In genomic region chr10:88065384-88066049, GRCh38 we compare ENCODE assay signal across 1 cellular context.
TF ChIP-seq lines count a peak whose summit lies in the region.

No MANE protein-coding gene starts in this region.

TF ChIP-seq in WTC11, 78 proteins besides CTCF, POLR2A, EP300 and RAD21 (continued from another document):
- TF ChIP-seq, protein P1, sequence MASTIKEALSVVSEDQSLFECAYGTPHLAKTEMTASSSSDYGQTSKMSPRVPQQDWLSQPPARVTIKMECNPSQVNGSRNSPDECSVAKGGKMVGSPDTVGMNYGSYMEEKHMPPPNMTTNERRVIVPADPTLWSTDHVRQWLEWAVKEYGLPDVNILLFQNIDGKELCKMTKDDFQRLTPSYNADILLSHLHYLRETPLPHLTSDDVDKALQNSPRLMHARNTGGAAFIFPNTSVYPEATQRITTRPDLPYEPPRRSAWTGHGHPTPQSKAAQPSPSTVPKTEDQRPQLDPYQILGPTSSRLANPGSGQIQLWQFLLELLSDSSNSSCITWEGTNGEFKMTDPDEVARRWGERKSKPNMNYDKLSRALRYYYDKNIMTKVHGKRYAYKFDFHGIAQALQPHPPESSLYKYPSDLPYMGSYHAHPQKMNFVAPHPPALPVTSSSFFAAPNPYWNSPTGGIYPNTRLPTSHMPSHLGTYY (CRISPR knock-in tag; IDR thresholded peaks at IDR 0.05): no peak
- TF ChIP-seq NFYB (CRISPR knock-in tag; conservative IDR thresholded peaks at IDR 0.05; ENCODE audit: low read depth): no peak
- TF ChIP-seq FOXP1 (CRISPR knock-in tag; IDR thresholded peaks at IDR 0.05; ENCODE audit: borderline replicate concordance): no peak
- TF ChIP-seq HMGA2 (CRISPR knock-in tag; IDR thresholded peaks at IDR 0.05): no peak
- no peak for TF ChIP-seq GABPB1 (CRISPR knock-in tag; IDR thresholded peaks at IDR 0.05)
- TF ChIP-seq AFF4 (CRISPR knock-in tag; IDR thresholded peaks at IDR 0.05; ENCODE audit: borderline replicate concordance): no peak
- TF ChIP-seq, protein P2, sequence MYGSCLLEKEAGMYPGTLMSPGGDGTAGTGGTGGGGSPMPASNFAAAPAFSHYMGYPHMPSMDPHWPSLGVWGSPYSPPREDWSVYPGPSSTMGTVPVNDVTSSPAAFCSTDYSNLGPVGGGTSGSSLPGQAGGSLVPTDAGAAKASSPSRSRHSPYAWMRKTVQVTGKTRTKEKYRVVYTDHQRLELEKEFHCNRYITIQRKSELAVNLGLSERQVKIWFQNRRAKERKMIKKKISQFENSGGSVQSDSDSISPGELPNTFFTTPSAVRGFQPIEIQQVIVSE (CRISPR knock-in tag; IDR thresholded peaks at IDR 0.05; ENCODE audit: borderline replicate concordance): no peak
- TF ChIP-seq, protein P3, sequence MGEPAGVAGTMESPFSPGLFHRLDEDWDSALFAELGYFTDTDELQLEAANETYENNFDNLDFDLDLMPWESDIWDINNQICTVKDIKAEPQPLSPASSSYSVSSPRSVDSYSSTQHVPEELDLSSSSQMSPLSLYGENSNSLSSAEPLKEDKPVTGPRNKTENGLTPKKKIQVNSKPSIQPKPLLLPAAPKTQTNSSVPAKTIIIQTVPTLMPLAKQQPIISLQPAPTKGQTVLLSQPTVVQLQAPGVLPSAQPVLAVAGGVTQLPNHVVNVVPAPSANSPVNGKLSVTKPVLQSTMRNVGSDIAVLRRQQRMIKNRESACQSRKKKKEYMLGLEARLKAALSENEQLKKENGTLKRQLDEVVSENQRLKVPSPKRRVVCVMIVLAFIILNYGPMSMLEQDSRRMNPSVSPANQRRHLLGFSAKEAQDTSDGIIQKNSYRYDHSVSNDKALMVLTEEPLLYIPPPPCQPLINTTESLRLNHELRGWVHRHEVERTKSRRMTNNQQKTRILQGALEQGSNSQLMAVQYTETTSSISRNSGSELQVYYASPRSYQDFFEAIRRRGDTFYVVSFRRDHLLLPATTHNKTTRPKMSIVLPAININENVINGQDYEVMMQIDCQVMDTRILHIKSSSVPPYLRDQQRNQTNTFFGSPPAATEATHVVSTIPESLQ (CRISPR knock-in tag; IDR thresholded peaks at IDR 0.05): no peak
- TF ChIP-seq TEAD4 (CRISPR knock-in tag; IDR thresholded peaks at IDR 0.05): no peak
- no peak for TF ChIP-seq MYBL2 (CRISPR knock-in tag; IDR thresholded peaks at IDR 0.05)
- no peak for TF ChIP-seq TEAD1 (CRISPR knock-in tag; IDR thresholded peaks at IDR 0.05)
TF ChIP-seq in WTC11: peak in this region for 0.
